In the genomic region with DNA sequence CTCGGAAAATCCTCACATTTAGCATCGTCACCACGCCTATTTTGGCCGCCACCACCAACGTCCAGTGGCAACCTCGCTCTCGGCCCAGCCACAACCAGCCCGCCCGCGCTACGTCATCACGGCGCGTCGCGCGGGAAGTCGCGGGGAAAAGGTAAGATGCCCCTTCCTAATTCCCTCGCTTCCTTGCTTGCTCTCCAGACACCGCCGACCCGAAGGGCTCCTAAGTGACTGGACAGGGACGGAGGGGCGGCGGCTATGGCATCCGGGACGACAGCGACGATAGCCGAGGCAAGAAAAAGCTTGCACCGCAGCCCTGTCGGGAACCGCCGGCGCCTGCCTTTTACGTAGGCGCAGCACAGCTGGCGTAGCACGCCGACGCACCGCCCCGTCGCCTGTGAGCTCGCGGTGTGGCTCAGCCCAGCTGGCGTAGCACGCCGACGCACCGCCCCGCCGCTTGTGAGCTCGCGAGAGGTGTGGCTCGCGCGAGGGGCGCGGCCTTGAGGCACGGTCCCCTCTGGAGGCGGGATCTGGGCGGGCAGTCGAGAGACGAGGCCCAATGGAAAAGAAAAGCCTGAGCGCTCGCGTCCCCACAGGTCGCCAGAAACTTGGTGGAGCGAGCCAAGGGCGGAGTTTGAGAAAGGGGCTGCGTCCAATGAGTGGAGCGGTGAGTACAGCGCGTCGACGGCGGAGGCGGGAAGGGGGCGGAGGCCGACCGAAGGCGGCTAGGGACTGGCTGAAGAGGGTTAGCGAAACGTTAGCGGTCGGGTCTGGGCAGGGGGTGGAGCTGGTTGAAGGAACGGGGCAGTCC, we compare ENCODE assay signal across 8 cellular contexts. TPM values are rescaled to one million over a fixed set of nuclear protein-coding genes. Genes with fewer than 3 reads are reported as not detected.
A peak's percentile ranks its signal among the peaks of the same experiment; 100 is the strongest.
DNase-seq lines count a peak whose midpoint lies in the region; ATAC-seq and TF ChIP-seq lines count a peak whose summit lies in the region.

A gene (plus strand): TSS at position 787 of the 808 bp plus-strand sequence. CDS start 626 bp downstream, outside the sequence.

- peaks cover 4% of the 10 kb centered on the region for H3K79me2 ChIP-seq in trophoblast cell (ENCODE audit: control insufficient read depth, insufficient read depth, low read length, poor library complexity)

- H3K4me1 ChIP-seq in cardiac muscle cell (ENCODE audit: low read depth), result peaks cover 5% of the 10 kb centered on the region
- peaks cover 5 to 8% of the 10 kb centered on the region in 2 experiments for H3K4me1 ChIP-seq in trophoblast cell (ENCODE audit: control insufficient read depth in 1 of 2, insufficient read depth in 2 of 2, low read length in 2 of 2)
- H3K4me1 ChIP-seq in transverse colon, result peaks cover 0 to 6% (median 2%) of the 10 kb centered on the region in 4 donors

- in situ Hi-C loops in transverse colon (cut with MboI; ENCODE audit: low pct_ligation_motif_present in 1 of 4, low pct_unique_long_range_greater_than_20kb in 1 of 4, low sequenced_read_pairs in 3 of 4), result no loop called here

- H3K18ac ChIP-seq in trophoblast cell (ENCODE audit: low read length), result peak within 1 kb of the TSS; percentile 94

- peak; percentile 95 for DNase-seq in NCI-H1436 (lab: John Stamatoyannopoulos, UW)
- DNase-seq in T-cell, result peak; percentile 83 to 99 (median 94)
- peak; percentile 96 to 99 for DNase-seq in cardiac muscle cell (ENCODE audit: low read depth in 1 of 2, low spot score in 1 of 2)
- DNase-seq in trophoblast cell, result peak; percentile 97 to 98
- peak; percentile 96 for DNase-seq in transverse colon

- H4K91ac ChIP-seq in trophoblast cell (ENCODE audit: low read depth, low read length), result peak within 1 kb of the TSS; percentile 98

- CTCF ChIA-PET in T-cell (lab: Charles Lee), result interaction anchor here in 1 of 2 donors (0.5 to 2.3 kb wide), 12 partner anchors 35 to 1073 kb away, joined by 3 to 7 read pairs (median 4); a partner anchor contains a TSS

- peaks cover 10% of the 10 kb centered on the region for H3K79me1 ChIP-seq in trophoblast cell (ENCODE audit: low read length)

- POLR2A ChIA-PET in T-cell (lab: Charles Lee), result interaction anchor here in 1 of 2 donors (0.6 to 1.0 kb wide), 6 partner anchors 65 to 467 kb away, joined by 3 to 6 read pairs (median 4); a partner anchor contains a TSS

- H3K36me3 Mint-ChIP-seq in T-cell, result peaks cover 13% of the 10 kb centered on the region

- peak within 1 kb of the TSS; percentile 92 for H3K27ac ChIP-seq in adipose tissue (ENCODE audit: low read depth, low read length)
- peak within 1 kb of the TSS; percentile 100 for H3K27ac ChIP-seq in cardiac muscle cell
- H3K27ac ChIP-seq in trophoblast cell (ENCODE audit: low read depth, low read length), result peak within 1 kb of the TSS; percentile 97
- H3K27ac ChIP-seq in transverse colon, result peak within 1 kb of the TSS; percentile 89 to 98 (median 96)

- H2BK120ac ChIP-seq in trophoblast cell (ENCODE audit: insufficient read depth, low read length, poor library complexity), result peak within 1 kb of the TSS; percentile 81

- TF ChIP-seq POLR2A in transverse colon (IDR thresholded peaks at IDR 0.05), result peak; percentile 58

- peak within 1 kb of the TSS; percentile 93 for H3K4ac ChIP-seq in trophoblast cell (ENCODE audit: low read depth, low read length)

- intact Hi-C loops in transverse colon (cut with DNase I; ENCODE audit: low total_unique reads), result no loop called here

- 0 to 32% (median 0%) methylated on average over 72 to 89 of the region's 89 CpGs for WGBS in adipose tissue, 3 donors
- WGBS in trophoblast cell (ENCODE audit: extremely low coverage, insufficient coverage, insufficient read length), result no CpG with 5 or more reads among the region's 89 CpGs
- 61% methylated on average over 89 of the region's 89 CpGs; no CpG with 5 or more reads in 1 of the 2 donors for WGBS in transverse colon (ENCODE audit: low coverage in 1 of 2), 2 donors

- H3K4me3 ChIP-seq in GM12875 (ENCODE audit: low read depth, low read length) (peak within 1 kb of the TSS; percentile 68), cardiac muscle cell (peak within 1 kb of the TSS; percentile 61), trophoblast cell (ENCODE audit: low read depth, low read length) (peak within 1 kb of the TSS; percentile 88), transverse colon (peak within 1 kb of the TSS; percentile 30 to 68 (median 54))

- H3K36me3 ChIP-seq in cardiac muscle cell (no peaks in the 10 kb centered on the region), trophoblast cell (ENCODE audit: control insufficient read depth in 1 of 2, insufficient read depth in 2 of 2, low read length in 2 of 2) (peaks cover 16 to 17% of the 10 kb centered on the region in 2 experiments), transverse colon (no peaks in the 10 kb centered on the region)

- peaks cover 6 to 23% (median 15%) of the 10 kb centered on the region in 3 donors for H3K4me1 Mint-ChIP-seq in T-cell

- H3K9me3 ChIP-seq in cardiac muscle cell (ENCODE audit: low read depth) (no peaks in the 10 kb centered on the region), trophoblast cell (ENCODE audit: insufficient read depth, low read depth, low read length) (no peaks in the 10 kb centered on the region), transverse colon (no peaks in the 10 kb centered on the region)

- peak within 1 kb of the TSS; percentile 79 for H2AK5ac ChIP-seq in trophoblast cell (ENCODE audit: low read length)

- no peaks in the 10 kb centered on the region for H3K27me3 ChIP-seq in cardiac muscle cell
- H3K27me3 ChIP-seq in trophoblast cell (ENCODE audit: insufficient read depth, low read length), result no peaks in the 10 kb centered on the region
- H3K27me3 ChIP-seq in transverse colon, result no peaks in the 10 kb centered on the region

- no peaks in the 10 kb centered on the region for H3K9me3 Mint-ChIP-seq in T-cell

- peak within 1 kb of the TSS; percentile 92 to 97 for H3K27ac Mint-ChIP-seq in T-cell

- H3K27me3 Mint-ChIP-seq in T-cell, result peaks cover 0 to 12% of the 10 kb centered on the region in 2 donors

- peak within 1 kb of the TSS; percentile 99 for H2BK5ac ChIP-seq in trophoblast cell (ENCODE audit: low read depth, low read length, poor library complexity)

- H3K14ac ChIP-seq in trophoblast cell (ENCODE audit: low read length), result peak within 1 kb of the TSS; percentile 93

- H3K4me3 Mint-ChIP-seq in T-cell, result peak within 1 kb of the TSS; percentile 92 to 93 (median 93)

- H3K4me2 ChIP-seq in trophoblast cell (ENCODE audit: low read length), result peak within 1 kb of the TSS; percentile 83

- no peak within 1 kb of the TSS for H2BK12ac ChIP-seq in trophoblast cell (ENCODE audit: low read length)

- ATAC-seq in HG02798 (IDR thresholded peaks at IDR 0.05; ENCODE audit: poor library complexity, unreplicated experiment), result peak; percentile 87
- ATAC-seq in T-cell (replicated peaks in 1 of 4), result peak; percentile 84 to 88 (median 86)

- H2AFZ ChIP-seq in trophoblast cell (ENCODE audit: insufficient read depth, low read length, poor library complexity), result peak within 1 kb of the TSS; percentile 63

- peak within 1 kb of the TSS; percentile 97 for H3K9ac ChIP-seq in trophoblast cell (ENCODE audit: low read length)

- H4K12ac ChIP-seq in trophoblast cell (ENCODE audit: low read depth, low read length), result peak within 1 kb of the TSS; percentile 98

- peak within 1 kb of the TSS; percentile 99 for H4K8ac ChIP-seq in trophoblast cell (ENCODE audit: low read depth, low read length)

- no peak for TF ChIP-seq EP300 in transverse colon (IDR thresholded peaks at IDR 0.05; ENCODE audit: low read depth)

- H3K23ac ChIP-seq in trophoblast cell (ENCODE audit: low read length), result no peak within 1 kb of the TSS

- no peak for TF ChIP-seq CTCF in GM12875 (IDR thresholded peaks at IDR 0.05; ENCODE audit: borderline replicate concordance, insufficient read depth, low read depth, low read length)
- no peak for TF ChIP-seq CTCF in cardiac muscle cell (IDR thresholded peaks at IDR 0.05; ENCODE audit: low read depth, low read length)
- no peak for TF ChIP-seq CTCF in transverse colon (IDR thresholded peaks at IDR 0.05)

RNA-seq across cellular contexts. Expression of the gene that starts here (rescaled TPM):
- total RNA-seq in T-cell (100 to 1,000 TPM; 106 to 121 (median 113) TPM), cardiac muscle cell (143 and 162 TPM in 2 replicates), transverse colon (100 to 1,000 TPM in 2 of 4 donors, 10 to 100 TPM in 2; 74.4 to 105 (median 93.3) TPM)
- polyA plus RNA-seq in adipose tissue (10 to 100 TPM; 26.1 to 55.8 (median 41.2) TPM), cardiac muscle cell (105 and 114 TPM in 2 replicates)
- 92.3 and 95.1 TPM in 2 replicates for polyA plus RNA-seq in trophoblast cell (2013)

Comparison
In these comparisons a context has a peak if more than half of its experiments do, and no peak if none do; other contexts are left out.
1. Peak in every context shown above with its lines: DNase-seq, ATAC-seq, H3K4me3 ChIP-seq and H3K27ac ChIP-seq.